ENCODE assay signal across 8 cellular contexts in genomic region chr4:39045791-39046221, GRCh38. TPM values are rescaled to one million over a fixed set of nuclear protein-coding genes. Genes with fewer than 3 reads are reported as not detected.
DNase-seq lines count a peak whose midpoint lies in the region; TF ChIP-seq lines count a peak whose summit lies in the region.

No MANE protein-coding gene starts in this region.

- peaks cover 3% of the 10 kb centered on the region for H3K36me3 Mint-ChIP-seq in endothelial cell (ENCODE audit: low read depth, unreplicated experiment)

- intact Hi-C loops in ovary (cut with DNase I): loop anchor here in 2 of 4 donors (10.0 kb wide), 2 partner anchors 139 to 141 kb away; partner anchors contain the start of gene WDR19 (in 1 of the 2)

- peak overlapping the region in 1 of 2 donors; percentile 93 for H3K27ac ChIP-seq in ovary

- DNase-seq in GM20000 (ENCODE audit: low spot score): peak; percentile 12
- no peak for DNase-seq in endothelial cell (ENCODE audit: low spot score)
- DNase-seq in ovary: no peak
- DNase-seq in 8988T: no peak
- DNase-seq in NCI-H1694 (lab: John Stamatoyannopoulos, UW): no peak
- DNase-seq in stimulated activated naive CD4-positive, alpha-beta T cell treated with Interleukin-2 at 50 U/mL for 16 hours (lab: John Stamatoyannopoulos, UW): no peak
- DNase-seq in DMS 273 treated with DMSO at 0.1 percent for 48 hours (lab: John Stamatoyannopoulos, UW): no peak

- peak overlapping the region; percentile 73 for H3K4me3 ChIP-seq in ovary

- H3K27me3 ChIP-seq in ovary: no peaks in the 10 kb centered on the region

- H3K4me1 Mint-ChIP-seq in endothelial cell (ENCODE audit: unreplicated experiment): peaks cover 42% of the 10 kb centered on the region

- peak overlapping the region; percentile 98 for H3K4me3 Mint-ChIP-seq in endothelial cell (ENCODE audit: unreplicated experiment)

- no peak for TF ChIP-seq EP300 in ovary (IDR thresholded peaks at IDR 0.05)

- WGBS in ovary, 3 donors: 18 to 43% (median 40%) methylated on average over 3 of the region's 3 CpGs

- H3K27me3 Mint-ChIP-seq in endothelial cell (ENCODE audit: unreplicated experiment): peaks cover 11% of the 10 kb centered on the region

- no peaks in the 10 kb centered on the region for H3K36me3 ChIP-seq in ovary

- peak overlapping the region; percentile 19 for H3K27ac Mint-ChIP-seq in endothelial cell (ENCODE audit: unreplicated experiment)

- H3K9me3 Mint-ChIP-seq in endothelial cell (ENCODE audit: unreplicated experiment): no peaks in the 10 kb centered on the region

- TF ChIP-seq CTCF in GM20000 (IDR thresholded peaks at IDR 0.05; ENCODE audit: extremely low read depth, missing control alignments) (no peak), endothelial cell (IDR thresholded peaks at IDR 0.05; ENCODE audit: unreplicated experiment) (no peak), ovary (IDR thresholded peaks at IDR 0.05) (no peak)

- TF ChIP-seq POLR2A in Raji (IDR thresholded peaks at IDR 0.05; ENCODE audit: insufficient read depth, low read depth, low read length): 0 out of 2 replicates have a peak, but pooled peaks have one; percentile 25
- TF ChIP-seq POLR2A in ovary (IDR thresholded peaks at IDR 0.05): no peak

- no peaks in the 10 kb centered on the region for H3K9me3 ChIP-seq in ovary

- H3K4me1 ChIP-seq in ovary (ENCODE audit: insufficient read depth): peaks cover 5% of the 10 kb centered on the region

RNA-seq across cellular contexts. Expression of gene TMEM156, which starts 13.6 kb away (rescaled TPM):
- total RNA-seq in endothelial cell (ENCODE audit: unreplicated experiment) (not detected), ovary (1 to 10 TPM in 1 of 7 donors, under 1 TPM in 3, not detected in 3; 0.22 to 1.5 (median 0.35) TPM)
- polyA plus RNA-seq in ovary: 1 to 10 TPM in 1 of 2 donors, under 1 TPM in 1; 0.04 to 1.1 TPM

RNA-seq across cellular contexts. Expression of gene KLHL5, which starts 16.2 kb away (rescaled TPM):
- total RNA-seq in endothelial cell (ENCODE audit: unreplicated experiment) (46.0 TPM), ovary (10 to 100 TPM; 18.0 to 45.9 (median 41.6) TPM)
- polyA plus RNA-seq in ovary: 10 to 100 TPM; 20.2 to 33.1 TPM
